ENCODE assay signal across 2 cellular contexts in the genomic region with DNA sequence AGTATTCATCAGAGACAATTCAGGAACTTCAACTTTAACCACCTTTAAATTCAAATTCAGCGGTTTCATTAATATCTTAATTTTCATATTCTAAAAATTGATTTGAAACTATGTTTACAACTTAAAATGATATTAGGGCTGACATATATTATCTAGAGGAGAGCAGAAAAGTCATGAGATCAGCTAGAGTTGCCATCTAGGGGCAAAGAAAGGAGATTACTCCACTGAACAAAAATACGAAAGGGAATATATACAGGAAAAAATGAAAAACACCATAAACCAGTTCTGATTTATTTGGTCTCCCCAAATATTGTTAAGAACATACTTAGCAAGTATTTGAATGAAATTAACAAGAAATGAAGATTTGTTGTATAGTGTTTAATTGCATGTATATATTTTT.
TF ChIP-seq lines count a peak whose summit lies in the region.

No MANE protein-coding gene starts in this region.

TF ChIP-seq in IMR-90, 13 proteins besides CTCF, POLR2A, EP300 and RAD21:
- TF ChIP-seq RCOR1 (IDR thresholded peaks at IDR 0.05; ENCODE audit: insufficient replicate concordance, low read length) = no peak
- no peak for TF ChIP-seq CEBPB (IDR thresholded peaks at IDR 0.05; ENCODE audit: low read depth, low read length)
- no peak for TF ChIP-seq FOS (IDR thresholded peaks at IDR 0.05; ENCODE audit: low read depth, low read length)
- no peak for TF ChIP-seq MXI1 (IDR thresholded peaks at IDR 0.05; ENCODE audit: borderline replicate concordance, low read depth, low read length)
- no peak for TF ChIP-seq SMC3 (IDR thresholded peaks at IDR 0.05; ENCODE audit: low read depth, low read length)
TF ChIP-seq in IMR-90: peak in this region for 0.

TF ChIP-seq in GM12878, 131 proteins besides CTCF, POLR2A, EP300 and RAD21:
- TF ChIP-seq BACH1 (IDR thresholded peaks at IDR 0.05; ENCODE audit: borderline replicate concordance) (no peak), POLR2AphosphoS5 (IDR thresholded peaks at IDR 0.05; ENCODE audit: low read length) (no peak), CREM (IDR thresholded peaks at IDR 0.05; ENCODE audit: low read depth) (no peak), BCL11A (IDR thresholded peaks at IDR 0.05; ENCODE audit: low read depth, low read length) (no peak), ZNF207 (IDR thresholded peaks at IDR 0.05; ENCODE audit: borderline replicate concordance) (no peak), MEF2B (IDR thresholded peaks at IDR 0.05; ENCODE audit: partially characterized antibody, poor library complexity, severe bottlenecking) (no peak)
- TF ChIP-seq, protein P1, sequence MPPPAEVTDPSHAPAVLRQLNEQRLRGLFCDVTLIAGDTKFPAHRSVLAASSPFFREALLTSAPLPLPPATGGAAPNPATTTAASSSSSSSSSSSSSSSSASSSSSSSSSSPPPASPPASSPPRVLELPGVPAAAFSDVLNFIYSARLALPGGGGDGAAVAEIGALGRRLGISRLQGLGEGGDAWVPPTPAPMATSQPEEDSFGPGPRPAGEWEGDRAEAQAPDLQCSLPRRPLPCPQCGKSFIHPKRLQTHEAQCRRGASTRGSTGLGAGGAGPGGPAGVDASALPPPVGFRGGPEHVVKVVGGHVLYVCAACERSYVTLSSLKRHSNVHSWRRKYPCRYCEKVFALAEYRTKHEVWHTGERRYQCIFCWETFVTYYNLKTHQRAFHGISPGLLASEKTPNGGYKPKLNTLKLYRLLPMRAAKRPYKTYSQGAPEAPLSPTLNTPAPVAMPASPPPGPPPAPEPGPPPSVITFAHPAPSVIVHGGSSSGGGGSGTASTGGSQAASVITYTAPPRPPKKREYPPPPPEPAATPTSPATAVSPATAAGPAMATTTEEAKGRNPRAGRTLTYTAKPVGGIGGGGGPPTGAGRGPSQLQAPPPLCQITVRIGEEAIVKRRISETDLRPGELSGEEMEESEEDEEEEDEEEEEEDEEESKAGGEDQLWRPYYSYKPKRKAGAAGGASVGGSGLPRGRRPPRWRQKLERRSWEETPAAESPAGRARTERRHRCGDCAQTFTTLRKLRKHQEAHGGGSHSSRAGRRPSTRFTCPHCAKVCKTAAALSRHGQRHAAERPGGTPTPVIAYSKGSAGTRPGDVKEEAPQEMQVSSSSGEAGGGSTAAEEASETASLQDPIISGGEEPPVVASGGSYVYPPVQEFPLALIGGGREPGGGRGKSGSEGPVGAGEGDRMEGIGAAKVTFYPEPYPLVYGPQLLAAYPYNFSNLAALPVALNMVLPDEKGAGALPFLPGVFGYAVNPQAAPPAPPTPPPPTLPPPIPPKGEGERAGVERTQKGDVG (CRISPR knock-in tag; IDR thresholded peaks at IDR 0.05) = no peak
- TF ChIP-seq, protein P2, sequence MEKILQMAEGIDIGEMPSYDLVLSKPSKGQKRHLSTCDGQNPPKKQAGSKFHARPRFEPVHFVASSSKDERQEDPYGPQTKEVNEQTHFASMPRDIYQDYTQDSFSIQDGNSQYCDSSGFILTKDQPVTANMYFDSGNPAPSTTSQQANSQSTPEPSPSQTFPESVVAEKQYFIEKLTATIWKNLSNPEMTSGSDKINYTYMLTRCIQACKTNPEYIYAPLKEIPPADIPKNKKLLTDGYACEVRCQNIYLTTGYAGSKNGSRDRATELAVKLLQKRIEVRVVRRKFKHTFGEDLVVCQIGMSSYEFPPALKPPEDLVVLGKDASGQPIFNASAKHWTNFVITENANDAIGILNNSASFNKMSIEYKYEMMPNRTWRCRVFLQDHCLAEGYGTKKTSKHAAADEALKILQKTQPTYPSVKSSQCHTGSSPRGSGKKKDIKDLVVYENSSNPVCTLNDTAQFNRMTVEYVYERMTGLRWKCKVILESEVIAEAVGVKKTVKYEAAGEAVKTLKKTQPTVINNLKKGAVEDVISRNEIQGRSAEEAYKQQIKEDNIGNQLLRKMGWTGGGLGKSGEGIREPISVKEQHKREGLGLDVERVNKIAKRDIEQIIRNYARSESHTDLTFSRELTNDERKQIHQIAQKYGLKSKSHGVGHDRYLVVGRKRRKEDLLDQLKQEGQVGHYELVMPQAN (conservative IDR thresholded peaks at IDR 0.05) = no peak
- TF ChIP-seq, protein P3, sequence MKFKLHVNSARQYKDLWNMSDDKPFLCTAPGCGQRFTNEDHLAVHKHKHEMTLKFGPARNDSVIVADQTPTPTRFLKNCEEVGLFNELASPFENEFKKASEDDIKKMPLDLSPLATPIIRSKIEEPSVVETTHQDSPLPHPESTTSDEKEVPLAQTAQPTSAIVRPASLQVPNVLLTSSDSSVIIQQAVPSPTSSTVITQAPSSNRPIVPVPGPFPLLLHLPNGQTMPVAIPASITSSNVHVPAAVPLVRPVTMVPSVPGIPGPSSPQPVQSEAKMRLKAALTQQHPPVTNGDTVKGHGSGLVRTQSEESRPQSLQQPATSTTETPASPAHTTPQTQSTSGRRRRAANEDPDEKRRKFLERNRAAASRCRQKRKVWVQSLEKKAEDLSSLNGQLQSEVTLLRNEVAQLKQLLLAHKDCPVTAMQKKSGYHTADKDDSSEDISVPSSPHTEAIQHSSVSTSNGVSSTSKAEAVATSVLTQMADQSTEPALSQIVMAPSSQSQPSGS (IDR thresholded peaks at IDR 0.05; ENCODE audit: low read length) = no peak
- TF ChIP-seq, protein P4, sequence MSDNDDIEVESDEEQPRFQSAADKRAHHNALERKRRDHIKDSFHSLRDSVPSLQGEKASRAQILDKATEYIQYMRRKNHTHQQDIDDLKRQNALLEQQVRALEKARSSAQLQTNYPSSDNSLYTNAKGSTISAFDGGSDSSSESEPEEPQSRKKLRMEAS (IDR thresholded peaks at IDR 0.05; ENCODE audit: low read depth, low read length) = no peak
- TF ChIP-seq, protein P5, sequence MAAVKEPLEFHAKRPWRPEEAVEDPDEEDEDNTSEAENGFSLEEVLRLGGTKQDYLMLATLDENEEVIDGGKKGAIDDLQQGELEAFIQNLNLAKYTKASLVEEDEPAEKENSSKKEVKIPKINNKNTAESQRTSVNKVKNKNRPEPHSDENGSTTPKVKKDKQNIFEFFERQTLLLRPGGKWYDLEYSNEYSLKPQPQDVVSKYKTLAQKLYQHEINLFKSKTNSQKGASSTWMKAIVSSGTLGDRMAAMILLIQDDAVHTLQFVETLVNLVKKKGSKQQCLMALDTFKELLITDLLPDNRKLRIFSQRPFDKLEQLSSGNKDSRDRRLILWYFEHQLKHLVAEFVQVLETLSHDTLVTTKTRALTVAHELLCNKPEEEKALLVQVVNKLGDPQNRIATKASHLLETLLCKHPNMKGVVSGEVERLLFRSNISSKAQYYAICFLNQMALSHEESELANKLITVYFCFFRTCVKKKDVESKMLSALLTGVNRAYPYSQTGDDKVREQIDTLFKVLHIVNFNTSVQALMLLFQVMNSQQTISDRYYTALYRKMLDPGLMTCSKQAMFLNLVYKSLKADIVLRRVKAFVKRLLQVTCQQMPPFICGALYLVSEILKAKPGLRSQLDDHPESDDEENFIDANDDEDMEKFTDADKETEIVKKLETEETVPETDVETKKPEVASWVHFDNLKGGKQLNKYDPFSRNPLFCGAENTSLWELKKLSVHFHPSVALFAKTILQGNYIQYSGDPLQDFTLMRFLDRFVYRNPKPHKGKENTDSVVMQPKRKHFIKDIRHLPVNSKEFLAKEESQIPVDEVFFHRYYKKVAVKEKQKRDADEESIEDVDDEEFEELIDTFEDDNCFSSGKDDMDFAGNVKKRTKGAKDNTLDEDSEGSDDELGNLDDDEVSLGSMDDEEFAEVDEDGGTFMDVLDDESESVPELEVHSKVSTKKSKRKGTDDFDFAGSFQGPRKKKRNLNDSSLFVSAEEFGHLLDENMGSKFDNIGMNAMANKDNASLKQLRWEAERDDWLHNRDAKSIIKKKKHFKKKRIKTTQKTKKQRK (IDR thresholded peaks at IDR 0.05; ENCODE audit: low read depth, low read length) = no peak
- TF ChIP-seq, protein P6, sequence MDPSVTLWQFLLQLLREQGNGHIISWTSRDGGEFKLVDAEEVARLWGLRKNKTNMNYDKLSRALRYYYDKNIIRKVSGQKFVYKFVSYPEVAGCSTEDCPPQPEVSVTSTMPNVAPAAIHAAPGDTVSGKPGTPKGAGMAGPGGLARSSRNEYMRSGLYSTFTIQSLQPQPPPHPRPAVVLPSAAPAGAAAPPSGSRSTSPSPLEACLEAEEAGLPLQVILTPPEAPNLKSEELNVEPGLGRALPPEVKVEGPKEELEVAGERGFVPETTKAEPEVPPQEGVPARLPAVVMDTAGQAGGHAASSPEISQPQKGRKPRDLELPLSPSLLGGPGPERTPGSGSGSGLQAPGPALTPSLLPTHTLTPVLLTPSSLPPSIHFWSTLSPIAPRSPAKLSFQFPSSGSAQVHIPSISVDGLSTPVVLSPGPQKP (IDR thresholded peaks at IDR 0.05; ENCODE audit: low read depth, low read length) = no peak
